ENCODE assay signal across 10 cellular contexts in the genomic region with DNA sequence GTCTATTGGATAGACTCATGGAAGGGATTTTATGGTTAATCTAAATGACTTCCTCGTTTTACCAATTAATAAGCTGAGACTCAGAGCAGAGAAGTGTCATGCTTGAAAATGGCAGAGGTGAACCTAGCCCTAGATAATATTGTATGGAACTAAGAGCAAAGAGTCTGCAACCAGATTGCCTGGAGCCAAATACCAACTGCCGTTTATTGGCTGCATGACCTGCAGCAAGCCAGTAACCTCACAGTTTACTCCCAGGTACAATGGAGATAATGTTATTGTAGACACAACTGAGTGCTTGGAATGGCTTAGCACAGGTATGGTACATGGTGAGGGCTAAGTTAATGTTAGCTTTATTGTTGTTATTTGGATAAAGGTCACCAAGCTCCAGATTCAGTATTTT.
"Had no signal": no experiment of that assay in that cellular context is flagged by ENCODE, and none has a peak within 500 bp of the region (broad histone marks: within the 10 kb centered on the region; RNA-seq: fewer than 3 reads in every experiment).

No MANE protein-coding gene starts in this region.

- H3K27ac Mint-ChIP-seq: GM23338, HFFc6 had no signal

- H3K4me1 Mint-ChIP-seq: GM23338 had no signal

- H3K4me3 Mint-ChIP-seq: GM23338, HFFc6 had no signal

- H3K4me1 ChIP-seq: HAP-1 had no signal

- H3K36me3 ChIP-seq: HAP-1 had no signal

- H3K9me3 ChIP-seq: HAP-1 had no signal

- H3K4me3 ChIP-seq: GM23248, GM23338, HAP-1 had no signal

- ATAC-seq: GM23338, HCT116 had no signal

- DNase-seq: GM23248, GOT3, H7, HCEC 1CT, HFFc6 had no signal

- H2AFZ ChIP-seq: GM23248, GM23338 had no signal

- H3K4me2 ChIP-seq: GM23338 had no signal

- H3K9me3 Mint-ChIP-seq: GM23338 had no signal

- H3K9ac ChIP-seq: GM23248 had no signal

- H3K27ac ChIP-seq: GM23248 had no signal

- FAIRE-seq: H1, H54 had no signal
